ENCODE assay signal across 1 cellular context in the genomic region with DNA sequence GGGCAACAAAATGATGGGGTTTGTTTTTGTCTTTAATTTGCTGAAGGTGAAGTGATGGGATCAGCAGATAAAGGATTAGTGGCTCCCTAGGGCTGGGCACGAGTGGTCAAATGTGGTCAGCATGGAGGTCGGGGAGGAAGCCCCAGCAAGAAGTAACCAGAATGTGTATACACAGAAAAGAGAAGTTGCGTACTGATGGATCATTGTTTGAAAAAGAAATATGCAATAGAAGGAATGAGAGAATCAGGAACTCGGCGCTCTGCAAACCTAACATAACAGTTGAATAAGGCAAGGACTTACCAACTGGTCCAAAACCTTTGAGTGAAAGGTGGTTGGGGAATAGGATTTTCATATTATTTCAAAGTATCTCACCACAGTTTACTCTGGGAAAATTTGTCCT.
TF ChIP-seq lines count a peak whose summit lies in the region.

No MANE protein-coding gene starts in this region.

TF ChIP-seq in endothelial cell of umbilical vein, 7 proteins besides CTCF, POLR2A, EP300 and RAD21 (continued from another document):
- no peak for TF ChIP-seq EZH2 (IDR thresholded peaks at IDR 0.05; ENCODE audit: borderline replicate concordance, low read depth, low read length, severe bottlenecking)
- no peak for TF ChIP-seq GATA2 (IDR thresholded peaks at IDR 0.05; ENCODE audit: insufficient read depth, insufficient read length, low read depth, low read length)
- TF ChIP-seq POLR2AphosphoS5 (IDR thresholded peaks at IDR 0.05; ENCODE audit: insufficient read depth, low read depth, low read length) = no peak
- TF ChIP-seq JUN (IDR thresholded peaks at IDR 0.05; ENCODE audit: borderline replicate concordance, insufficient read depth, insufficient read length, low read depth) = no peak
TF ChIP-seq in endothelial cell of umbilical vein: peak in this region for 0.
